8 cellular contexts compared by ENCODE assay signal in the genomic region with DNA sequence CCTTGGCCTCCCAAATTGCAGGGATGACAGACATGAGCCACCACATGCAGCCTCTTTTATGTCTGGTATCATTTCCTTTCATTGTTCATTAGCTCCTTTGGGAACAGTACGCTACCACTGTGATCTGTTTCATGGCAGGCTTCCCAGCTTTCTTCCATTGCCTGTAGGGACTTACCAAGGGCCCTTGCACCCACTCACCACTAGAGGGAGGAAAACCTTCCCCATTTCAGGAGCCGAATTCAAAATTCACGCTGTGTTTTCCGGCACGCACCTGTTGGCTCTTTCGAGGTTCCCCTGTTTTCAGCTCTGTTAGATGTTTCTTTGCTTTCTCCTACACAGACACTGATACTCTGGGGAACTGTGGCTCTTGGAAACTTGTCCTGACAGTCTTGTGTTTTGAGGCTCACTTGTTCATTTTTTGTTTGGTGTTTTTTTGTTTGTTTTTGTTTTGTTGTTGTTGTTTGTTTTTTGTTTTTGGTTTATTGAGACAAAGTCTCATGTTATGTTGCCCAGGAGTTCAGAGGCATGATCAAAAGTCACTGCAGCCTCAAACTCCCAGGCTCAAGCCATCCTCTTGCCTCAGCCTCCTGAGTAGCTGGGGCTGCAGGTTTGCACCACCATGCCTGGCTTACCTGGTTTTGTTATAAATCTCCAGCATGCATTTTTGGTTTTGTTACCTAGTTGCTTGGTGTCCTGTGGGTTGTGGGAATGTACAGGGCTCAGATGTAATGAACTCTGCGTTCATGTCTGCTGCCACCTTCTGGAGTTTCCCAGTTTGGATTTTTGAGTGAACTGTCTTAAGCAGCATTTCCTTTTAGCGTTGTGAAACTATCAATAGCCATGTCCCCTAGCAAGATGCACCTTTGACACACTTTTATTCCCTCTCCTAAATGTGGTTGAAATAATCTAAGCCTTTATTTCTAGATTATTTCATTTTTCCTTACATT. TPM values are rescaled to one million over a fixed set of nuclear protein-coding genes. Genes with fewer than 3 reads are reported as not detected.
A peak's percentile ranks its signal among the peaks of the same experiment; 100 is the strongest.
DNase-seq lines count a peak whose midpoint lies in the region; ATAC-seq and TF ChIP-seq lines count a peak whose summit lies in the region.

No MANE protein-coding gene starts in this region.

- no peaks in the 10 kb centered on the region for H3K9me2 ChIP-seq in PC-3 (replicated peaks; ENCODE audit: low read length)

- H3K4me2 ChIP-seq in IMR-90 (ENCODE audit: low read depth, low read length) = no peak overlapping the region
- peak overlapping the region; percentile 70 for H3K4me2 ChIP-seq in PC-3 (ENCODE audit: low read length)

- no peaks in the 10 kb centered on the region for H3K27me3 Mint-ChIP-seq in MCF 10A (ENCODE audit: insufficient read depth, unreplicated experiment)

- H4K20me1 ChIP-seq in IMR-90 (ENCODE audit: insufficient read depth, low read length) = no peaks in the 10 kb centered on the region
- no peaks in the 10 kb centered on the region for H4K20me1 ChIP-seq in PC-3 (ENCODE audit: low read length)

- no peaks in the 10 kb centered on the region for H3K4me1 ChIP-seq in IMR-90 (ENCODE audit: control insufficient read depth, insufficient read depth, low read length)
- H3K4me1 ChIP-seq in PC-3 (ENCODE audit: insufficient read depth, low read length) = peaks cover 14% of the 10 kb centered on the region

- no peak; the same call in 1 of the 2 replicates for TF ChIP-seq RAD21 in IMR-90 (IDR thresholded peaks at IDR 0.05; ENCODE audit: low read length)

- H3K27ac ChIP-seq in IMR-90 (ENCODE audit: insufficient read depth, low read length) = no peak overlapping the region
- H3K27ac ChIP-seq in PC-3 (ENCODE audit: low read length) = no peak overlapping the region

- no CpG with 5 or more reads among the region's 8 CpGs for WGBS in IMR-90 (ENCODE audit: extremely low coverage in 2 of 2, insufficient read length in 1 of 2), 2 experiments

- CTCF ChIA-PET in IMR-90 (lab: Yijun Ruan, JAX) = interaction anchor here (0.7 to 1.4 kb wide), 4 partner anchors 9 to 40 kb away, joined by 3 to 4 read pairs (median 4); no protein-coding TSS in a partner anchor
- CTCF ChIA-PET in PC-3 (lab: Charles Lee) = interaction anchor here (0.5 to 0.8 kb wide), 7 partner anchors 9 to 243 kb away, joined by 3 to 10 read pairs (median 4); no protein-coding TSS in a partner anchor
- CTCF ChIA-PET in MCF 10A (lab: Yijun Ruan, JAX) = interaction anchor here (0.6 to 2.2 kb wide), 7 partner anchors 12 to 1069 kb away, joined by 3 to 6 read pairs (median 3); no protein-coding TSS in a partner anchor

- POLR2A ChIA-PET in IMR-90 (lab: Charles Lee; ENCODE audit: unreplicated experiment) (no interaction called here), PC-3 (lab: Charles Lee; ENCODE audit: unreplicated experiment) (no interaction called here), MCF 10A (lab: Yijun Ruan, JAX) (interaction anchor here (1.1 kb wide), 1 partner anchor 154 kb away, joined by 4 read pairs; no protein-coding TSS in a partner anchor)

- H3K9me1 ChIP-seq in IMR-90 (ENCODE audit: insufficient read depth, low read length) = no peaks in the 10 kb centered on the region

- peak; percentile 51 for DNase-seq in DMS79 (lab: John Stamatoyannopoulos, UW)
- DNase-seq in IMR-90 = peak; percentile 72
- DNase-seq in PC-3 = peak; percentile 88
- peak; percentile 78 for DNase-seq in MCF 10A (ENCODE audit: unreplicated experiment)
- peak; percentile 69 for DNase-seq in islet precursor cell
- peak; percentile 29 to 37 for DNase-seq in stimulated activated CD4-positive, alpha-beta T cell treated with anti-CD3 and anti-CD28 coated beads, Interleukin-2, amount 100 ng/mL, for 24 hours
- DNase-seq in effector CD8-positive, alpha-beta T cell (lab: John Stamatoyannopoulos, UW) = no peak

- H2BK20ac ChIP-seq in IMR-90 (ENCODE audit: low read depth, low read length) = no peak overlapping the region

- in situ Hi-C loops in IMR-90 (cut with MboI; ENCODE audit: low sequenced_read_pairs) = no loop called here

- no peak overlapping the region for H4K8ac ChIP-seq in IMR-90 (ENCODE audit: low read depth in 2 of 2, low read length in 2 of 2)

- TF ChIP-seq CTCF in IMR-90 (conservative IDR thresholded peaks at IDR 0.05; ENCODE audit: low read depth, low read length) (peak; percentile 70), PC-3 (conservative IDR thresholded peaks at IDR 0.05; ENCODE audit: low read depth, low read length) (peak; percentile 64), MCF 10A (IDR thresholded peaks at IDR 0.05; ENCODE audit: unreplicated experiment) (peak; percentile 81)

- H3K27ac Mint-ChIP-seq in MCF 10A (ENCODE audit: low read depth, unreplicated experiment) = no peak overlapping the region

- peak; percentile 98 for ATAC-seq in IMR-90 (ENCODE audit: low read depth)
- peak; percentile 95 for ATAC-seq in PC-3
- no peak for ATAC-seq in HG03342 (IDR thresholded peaks at IDR 0.05; ENCODE audit: unreplicated experiment)

- H3K23ac ChIP-seq in IMR-90 (ENCODE audit: low read depth, low read length) = no peak overlapping the region

- H2BK15ac ChIP-seq in IMR-90 (ENCODE audit: low read depth, low read length) = no peak overlapping the region

- intact Hi-C loops in IMR-90 (cut with micrococcal nuclease) (no loop called here), PC-3 (cut with micrococcal nuclease) (no loop called here), MCF 10A (cut with micrococcal nuclease) (no loop called here)

- H3K4ac ChIP-seq in IMR-90 (ENCODE audit: low read depth, low read length) = no peak overlapping the region

- H4K91ac ChIP-seq in IMR-90 (ENCODE audit: insufficient read depth, low read depth, low read length) = no peak overlapping the region

- no peaks in the 10 kb centered on the region for H3K79me2 ChIP-seq in PC-3 (ENCODE audit: low read length)

- no peak overlapping the region for H3K56ac ChIP-seq in IMR-90 (ENCODE audit: extremely low read depth, insufficient read depth, low read length)

- H3K4me1 Mint-ChIP-seq in MCF 10A (ENCODE audit: insufficient read depth, unreplicated experiment) = no peaks in the 10 kb centered on the region

- H4K5ac ChIP-seq in IMR-90 (ENCODE audit: low read depth, low read length) = no peak overlapping the region

- no peaks in the 10 kb centered on the region for H3F3A ChIP-seq in PC-3 (ENCODE audit: low read length, unreplicated experiment)

- H3K9ac ChIP-seq in IMR-90 (ENCODE audit: low read depth, low read length) (no peak overlapping the region), PC-3 (ENCODE audit: low read length) (no peak overlapping the region)

- H3K9me3 Mint-ChIP-seq in MCF 10A (ENCODE audit: unreplicated experiment) = no peaks in the 10 kb centered on the region

- H2AK5ac ChIP-seq in IMR-90 (ENCODE audit: low read depth, low read length) = no peak overlapping the region

- H3K36me3 Mint-ChIP-seq in MCF 10A (ENCODE audit: insufficient read depth, unreplicated experiment) = no peaks in the 10 kb centered on the region

- H3K9me3 ChIP-seq in IMR-90 (ENCODE audit: control insufficient read depth, insufficient read depth, low read length) (no peaks in the 10 kb centered on the region), PC-3 (ENCODE audit: low read length) (no peaks in the 10 kb centered on the region)

- H3K14ac ChIP-seq in IMR-90 (replicated peaks; ENCODE audit: low read depth, low read length) = no peak overlapping the region

- H3K36me3 ChIP-seq in IMR-90 (ENCODE audit: control insufficient read depth, insufficient read depth, low read length) = no peaks in the 10 kb centered on the region
- no peaks in the 10 kb centered on the region for H3K36me3 ChIP-seq in PC-3 (ENCODE audit: low read depth, low read length)

- peaks cover 18% of the 10 kb centered on the region for H3K27me3 ChIP-seq in IMR-90 (ENCODE audit: control insufficient read depth, insufficient read depth, low read length)
- H3K27me3 ChIP-seq in PC-3 (ENCODE audit: low read length) = peaks cover 28% of the 10 kb centered on the region

- no peaks in the 10 kb centered on the region for H3K79me1 ChIP-seq in IMR-90 (ENCODE audit: low read depth in 1 of 2, low read length in 2 of 2)

- no peak overlapping the region for H3K4me3 Mint-ChIP-seq in MCF 10A (ENCODE audit: unreplicated experiment)

- H2AK9ac ChIP-seq in IMR-90 (replicated peaks; ENCODE audit: low read depth, low read length, poor library complexity) = no peak overlapping the region

- H2BK120ac ChIP-seq in IMR-90 (ENCODE audit: low read depth, low read length) = no peak overlapping the region

- H2BK5ac ChIP-seq in IMR-90 (ENCODE audit: low read depth, low read length, poor library complexity, severe bottlenecking) = no peak overlapping the region

- BruUV-seq in IMR-90 (replicated peaks; lab: Mats Ljungman, UMichigan) (no TSS peak), PC-3 (replicated peaks; lab: Mats Ljungman, UMichigan) (no TSS peak), MCF 10A (replicated peaks; lab: Mats Ljungman, UMichigan) (no TSS peak)

- dilution Hi-C loops in IMR-90 (cut with HindIII; ENCODE audit: low sequenced_read_pairs, unreplicated experiment) = no loop called here

- no peak for TF ChIP-seq POLR2A in IMR-90 (IDR thresholded peaks at IDR 0.05; ENCODE audit: low read depth, low read length)

- no peak overlapping the region for H2AFZ ChIP-seq in IMR-90 (replicated peaks; ENCODE audit: low read length, poor library complexity)
- peak overlapping the region; percentile 67 for H2AFZ ChIP-seq in PC-3 (ENCODE audit: low read length)

- H3K4me3 ChIP-seq in IMR-90 (ENCODE audit: insufficient read depth, low read depth, low read length) = no peak overlapping the region
- H3K4me3 ChIP-seq in PC-3 (ENCODE audit: low read length) = no peak overlapping the region

- no peak overlapping the region for H3K18ac ChIP-seq in IMR-90 (ENCODE audit: low read depth, low read length)

RNA-seq across cellular contexts. Expression of a gene that starts 2.3 kb away (rescaled TPM):
- not detected in 2 replicates for total RNA-seq in IMR-90 (2012; rRNA removed)
- not detected in 2 replicates for polyA plus RNA-seq in IMR-90 (2012; rRNA removed)
- polyA plus RNA-seq in IMR-90 (2012; cell fraction: cytosol; rRNA removed) = not detected in 2 replicates
- polyA plus RNA-seq in IMR-90 (2012; cell fraction: nucleus; rRNA removed; ENCODE audit: low replicate concordance) = not detected in 2 replicates
- not detected in 2 replicates for total RNA-seq in PC-3 (2014; rRNA removed)
- not detected in 2 replicates for total RNA-seq in MCF 10A (2022)

RNA-seq across cellular contexts. Expression of a gene that starts 15.0 kb away (rescaled TPM):
- total RNA-seq in IMR-90 (2012; rRNA removed) (not detected in 2 replicates), PC-3 (2014; rRNA removed) (not detected in 2 replicates), MCF 10A (2022) (not detected in 2 replicates)
- polyA plus RNA-seq in IMR-90 (2012; rRNA removed) = not detected in 2 replicates
- polyA plus RNA-seq in IMR-90 (2012; cell fraction: cytosol; rRNA removed) = 0.04 and 0.08 TPM in 2 replicates
- polyA plus RNA-seq in IMR-90 (2012; cell fraction: nucleus; rRNA removed; ENCODE audit: low replicate concordance) = 0.18 and 0.19 TPM in 2 replicates

RNA-seq across cellular contexts. Expression of a gene that starts 32.1 kb away (rescaled TPM):
- total RNA-seq in IMR-90 (2012; rRNA removed) = not detected in 2 replicates
- polyA plus RNA-seq in IMR-90 (2012; rRNA removed) = 0.09 TPM in 1 of 2 replicates, not detected in the other
- 0.03 TPM in 1 of 2 replicates, not detected in the other for polyA plus RNA-seq in IMR-90 (2012; cell fraction: cytosol; rRNA removed)
- polyA plus RNA-seq in IMR-90 (2012; cell fraction: nucleus; rRNA removed; ENCODE audit: low replicate concordance) = 0.66 and 1.9 TPM in 2 replicates
- total RNA-seq in PC-3 (2014; rRNA removed) = not detected in 2 replicates
- total RNA-seq in MCF 10A (2022) = not detected in 2 replicates

RNA-seq across cellular contexts. Expression of a gene that starts 42.5 kb away (rescaled TPM):
- not detected in 2 replicates for total RNA-seq in IMR-90 (2012; rRNA removed)
- polyA plus RNA-seq in IMR-90 (2012; rRNA removed) = 0.07 TPM in 1 of 2 replicates, not detected in the other
- not detected in 2 replicates for polyA plus RNA-seq in IMR-90 (2012; cell fraction: cytosol; rRNA removed)
- 0.36 and 0.37 TPM in 2 replicates for polyA plus RNA-seq in IMR-90 (2012; cell fraction: nucleus; rRNA removed; ENCODE audit: low replicate concordance)
- total RNA-seq in PC-3 (2014; rRNA removed) = not detected in 2 replicates
- not detected in 2 replicates for total RNA-seq in MCF 10A (2022)

RNA-seq across cellular contexts. Expression of a gene that starts 53.3 kb away (rescaled TPM):
- not detected in 2 replicates for total RNA-seq in IMR-90 (2012; rRNA removed)
- not detected in 2 replicates for polyA plus RNA-seq in IMR-90 (2012; rRNA removed)
- polyA plus RNA-seq in IMR-90 (2012; cell fraction: cytosol; rRNA removed) = not detected in 2 replicates
- 0.08 and 0.39 TPM in 2 replicates for polyA plus RNA-seq in IMR-90 (2012; cell fraction: nucleus; rRNA removed; ENCODE audit: low replicate concordance)
- not detected in 2 replicates for total RNA-seq in PC-3 (2014; rRNA removed)
- total RNA-seq in MCF 10A (2022) = not detected in 2 replicates
